22 cellular contexts compared by ENCODE assay signal in the genomic region with DNA sequence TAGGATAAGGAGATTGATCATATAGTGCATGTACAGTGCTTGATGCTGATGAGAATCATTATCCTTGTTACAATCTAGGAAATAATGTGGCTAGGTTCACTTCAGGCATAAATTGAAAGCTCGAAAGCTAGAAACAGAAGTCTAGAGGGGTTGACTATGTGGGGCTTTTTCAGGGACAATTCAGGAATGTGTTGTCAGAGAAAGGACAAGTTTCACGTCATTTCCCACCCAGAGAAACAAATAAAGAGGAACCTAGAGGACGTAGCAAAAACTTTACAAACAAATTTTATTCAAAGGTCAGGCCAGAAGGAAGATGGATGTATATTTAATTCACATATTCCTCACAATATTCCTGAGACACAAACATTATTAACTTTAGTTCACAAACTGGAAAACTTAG. TPM values are rescaled to one million over a fixed set of nuclear protein-coding genes. Genes with fewer than 3 reads are reported as not detected.
DNase-seq lines count a peak whose midpoint lies in the region; ATAC-seq and TF ChIP-seq lines count a peak whose summit lies in the region.
"Had no signal": no experiment of that assay in that cellular context is flagged by ENCODE, and none has a peak within 500 bp of the region (broad histone marks: within the 10 kb centered on the region; RNA-seq: fewer than 3 reads in every experiment).

No MANE protein-coding gene starts in this region.

- no peaks in the 10 kb centered on the region for H3K36me3 ChIP-seq in ascending aorta
- H3K36me3 ChIP-seq: brain microvascular endothelial cell had no signal

- TF ChIP-seq CTCF in CD14-positive monocyte (IDR thresholded peaks at IDR 0.05) (no peak), ascending aorta (IDR thresholded peaks at IDR 0.05) (no peak)

- no peaks in the 10 kb centered on the region for H3K9me3 ChIP-seq in ascending aorta

- DNase-seq in CD14-positive monocyte (ENCODE audit: low spot score) (no peak), ascending aorta (ENCODE audit: low spot score in 2 of 2) (no peak), medulla oblongata (ENCODE audit: extremely low spot score) (peak; percentile 64), A172 (ENCODE audit: low spot score) (no peak), NOMO-1 treated with dmso at 0.1 percent for 144 hours (lab: John Stamatoyannopoulos, UW; ENCODE audit: unreplicated experiment) (no peak)
- no peak for DNase-seq in T-helper 2 cell treated with Interferon-gamma antibody and Interleukin-4, amounts not matched to agents 5 μg/mL and 100 μg/mL, for 36 hours (ENCODE audit: low spot score)
- DNase-seq: activated CD4-positive, CD25-positive, alpha-beta regulatory T cell treated with anti-CD3 and anti-CD28 coated beads, Interleukin-2, amount 50 U/mL, for 72 hours; brain microvascular endothelial cell; Calu3; dermis blood vessel endothelial cell; NCI-H1092; NCI-H69; T1000 had no signal

- H3K27ac ChIP-seq in ascending aorta, result peak overlapping the region; percentile 33 to 78
- H3K27ac ChIP-seq: brain microvascular endothelial cell, KMS-11, parathyroid adenoma had no signal

- no peaks in the 10 kb centered on the region for H3K27me3 ChIP-seq in ascending aorta
- H3K27me3 ChIP-seq: brain microvascular endothelial cell had no signal

- no peaks in the 10 kb centered on the region for H3K9me3 Mint-ChIP-seq in CD14-positive monocyte
- H3K9me3 Mint-ChIP-seq in stimulated activated memory B cell treated with anti-CD40 and anti-IgM and Interleukin-4, amounts not matched to agents 10 μg/mL and 1 μg/mL and 100 μg/mL, for 72 hours, result no peaks in the 10 kb centered on the region
- no peaks in the 10 kb centered on the region for H3K9me3 Mint-ChIP-seq in T-helper 2 cell treated with Interferon-gamma antibody and Interleukin-4, amounts not matched to agents 5 μg/mL and 100 μg/mL, for 36 hours
- H3K9me3 Mint-ChIP-seq: activated T-helper 1 cell treated with anti-CD3 and anti-CD28 coated beads, Interleukin-12 subunit alpha, Interleukin-12 subunit beta, Interleukin-2, Interleukin-4 antibody, amounts not matched to agents 30 ng/mL and 10 ng/mL and 1 ng/mL, durations not matched to agents 14 hours and 24 hours and 36 hours had no signal

- peaks cover 98% of the 10 kb centered on the region for H3K4me1 Mint-ChIP-seq in CD14-positive monocyte
- H3K4me1 Mint-ChIP-seq in stimulated activated memory B cell treated with anti-CD40 and anti-IgM and Interleukin-4, amounts not matched to agents 10 μg/mL and 1 μg/mL and 100 μg/mL, for 72 hours, result peaks cover 90% of the 10 kb centered on the region
- H3K4me1 Mint-ChIP-seq in T-helper 2 cell treated with Interferon-gamma antibody and Interleukin-4, amounts not matched to agents 5 μg/mL and 100 μg/mL, for 36 hours (ENCODE audit: low read depth), result peaks cover 11% of the 10 kb centered on the region

- no peak for ATAC-seq in stimulated activated memory B cell treated with anti-CD40 and anti-IgM and Interleukin-4, amounts not matched to agents 10 μg/mL and 1 μg/mL and 100 μg/mL, for 72 hours
- ATAC-seq in HG03196 (IDR thresholded peaks at IDR 0.05; ENCODE audit: unreplicated experiment), result no peak
- ATAC-seq: HCT116, left lobe of liver had no signal

- H3K27ac Mint-ChIP-seq in CD14-positive monocyte, result peak overlapping the region; percentile 95 to 99 (median 99)
- peak overlapping the region; percentile 76 for H3K27ac Mint-ChIP-seq in stimulated activated memory B cell treated with anti-CD40 and anti-IgM and Interleukin-4, amounts not matched to agents 10 μg/mL and 1 μg/mL and 100 μg/mL, for 72 hours
- no peak overlapping the region for H3K27ac Mint-ChIP-seq in T-helper 2 cell treated with Interferon-gamma antibody and Interleukin-4, amounts not matched to agents 5 μg/mL and 100 μg/mL, for 36 hours
- H3K27ac Mint-ChIP-seq: activated naive CD8-positive, alpha-beta T cell; activated T-helper 1 cell treated with anti-CD3 and anti-CD28 coated beads, Interleukin-12 subunit alpha, Interleukin-12 subunit beta, Interleukin-2, Interleukin-4 antibody, amounts not matched to agents 30 ng/mL and 10 ng/mL and 1 ng/mL, durations not matched to agents 14 hours and 24 hours and 36 hours had no signal

- no peak overlapping the region for H3K4me3 ChIP-seq in ascending aorta

- intact Hi-C loops in CD14-positive monocyte (cut with micrococcal nuclease), result no loop called here
- intact Hi-C loops in ascending aorta (cut with DNase I), result loop anchor here (5.0 kb wide), 1 partner anchor 1021 kb away; no protein-coding TSS in a partner anchor

- peak overlapping the region; percentile 27 to 77 for H3K4me3 Mint-ChIP-seq in CD14-positive monocyte
- H3K4me3 Mint-ChIP-seq in stimulated activated memory B cell treated with anti-CD40 and anti-IgM and Interleukin-4, amounts not matched to agents 10 μg/mL and 1 μg/mL and 100 μg/mL, for 72 hours, result peak overlapping the region; percentile 29
- no peak overlapping the region for H3K4me3 Mint-ChIP-seq in T-helper 2 cell treated with Interferon-gamma antibody and Interleukin-4, amounts not matched to agents 5 μg/mL and 100 μg/mL, for 36 hours
- H3K4me3 Mint-ChIP-seq: activated naive CD8-positive, alpha-beta T cell; activated T-helper 1 cell treated with anti-CD3 and anti-CD28 coated beads, Interleukin-12 subunit alpha, Interleukin-12 subunit beta, Interleukin-2, Interleukin-4 antibody, amounts not matched to agents 30 ng/mL and 10 ng/mL and 1 ng/mL, durations not matched to agents 14 hours and 24 hours and 36 hours had no signal

- H3K4me1 ChIP-seq in ascending aorta, result peaks cover 3 to 32% of the 10 kb centered on the region in 2 donors
- H3K4me1 ChIP-seq: parathyroid adenoma had no signal

- peaks cover 69 to 78% of the 10 kb centered on the region in 2 donors for H3K36me3 Mint-ChIP-seq in CD14-positive monocyte
- peaks cover 10% of the 10 kb centered on the region for H3K36me3 Mint-ChIP-seq in stimulated activated memory B cell treated with anti-CD40 and anti-IgM and Interleukin-4, amounts not matched to agents 10 μg/mL and 1 μg/mL and 100 μg/mL, for 72 hours
- H3K36me3 Mint-ChIP-seq in T-helper 2 cell treated with Interferon-gamma antibody and Interleukin-4, amounts not matched to agents 5 μg/mL and 100 μg/mL, for 36 hours (ENCODE audit: low read depth), result no peaks in the 10 kb centered on the region
- H3K36me3 Mint-ChIP-seq: activated naive CD8-positive, alpha-beta T cell had no signal

- peaks cover 0 to 5% (median 2%) of the 10 kb centered on the region in 3 donors for H3K27me3 Mint-ChIP-seq in CD14-positive monocyte (ENCODE audit: low read depth in 3 of 3)
- H3K27me3 Mint-ChIP-seq in stimulated activated memory B cell treated with anti-CD40 and anti-IgM and Interleukin-4, amounts not matched to agents 10 μg/mL and 1 μg/mL and 100 μg/mL, for 72 hours, result no peaks in the 10 kb centered on the region
- H3K27me3 Mint-ChIP-seq in T-helper 2 cell treated with Interferon-gamma antibody and Interleukin-4, amounts not matched to agents 5 μg/mL and 100 μg/mL, for 36 hours (ENCODE audit: low read depth), result peaks cover 8% of the 10 kb centered on the region

RNA-seq across cellular contexts. Expression of a gene that starts 7.6 kb away (rescaled TPM):
- 100 to 1,000 TPM in 1 of 2 donors, 10 to 100 TPM in 1; 72.4 to 101 TPM for polyA plus RNA-seq in CD14-positive monocyte
- total RNA-seq in ascending aorta, result 7.1 TPM
- 23.7 and 25.2 TPM in 2 replicates for total RNA-seq in A172 (2014; rRNA removed; shearing (Covaris generic))
- total RNA-seq: G401 had no signal
